In the genomic region with DNA sequence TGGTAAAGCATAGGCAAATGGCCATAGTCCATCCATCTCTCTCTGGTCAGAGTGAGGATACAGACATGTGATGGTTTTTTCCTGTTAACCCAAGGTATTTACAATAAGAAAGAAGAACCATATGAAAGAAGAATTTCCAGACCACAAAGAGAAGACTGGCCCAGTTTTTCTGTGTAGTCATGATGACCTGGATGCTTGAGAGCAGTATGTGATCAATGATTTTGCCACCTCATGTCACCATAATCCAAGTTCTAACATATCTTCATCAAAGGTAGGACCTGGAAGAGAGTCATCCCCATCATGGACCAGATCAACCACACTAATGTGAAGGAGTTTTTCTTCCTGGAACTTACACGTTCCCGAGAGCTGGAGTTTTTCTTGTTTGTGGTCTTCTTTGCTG, we compare ENCODE assay signal across 37 cellular contexts. TPM values are rescaled to one million over a fixed set of nuclear protein-coding genes. Genes with fewer than 3 reads are reported as not detected.
"Had no signal": no experiment of that assay in that cellular context is flagged by ENCODE, and none has a peak within 500 bp of the region (broad histone marks: within the 10 kb centered on the region; RNA-seq: fewer than 3 reads in every experiment).

A gene (plus strand): TSS at position 301 of the 400 bp plus-strand sequence. CDS start 0 bp downstream, at position 301.

- H3K4me3 ChIP-seq: MG63 had no signal

- H3K36me3 ChIP-seq: MG63 had no signal

- H3K27me3 ChIP-seq: MG63 had no signal

- DNase-seq: Karpas-422, Kasumi-1, MG63, MM.1S, MV-4-11, NCI-H1048, NCI-H1092, NCI-H1092 treated with DMSO at 0.1 percent for 48 hours, NCI-H1105, NCI-H1105 treated with DMSO at 0.1 percent for 48 hours, NCI-H1417, NCI-H1417 treated with DMSO at 0.1 percent for 48 hours, NCI-H1436, NCI-H1436 treated with DMSO at 0.1 percent for 48 hours, NCI-H146, NCI-H1694, NCI-H1694 treated with DMSO at 0.1 percent for 48 hours, NCI-H187, NCI-H187 treated with DMSO at 0.1 percent for 48 hours, NCI-H1930, NCI-H2029, NCI-H2029 treated with DMSO at 0.1 percent for 48 hours, NCI-H2081, NCI-H2081 treated with DMSO at 0.1 percent for 48 hours, NCI-H2107, NCI-H2171, NCI-H2171 treated with DMSO at 0.1 percent for 48 hours, NCI-H2227 treated with DMSO at 0.1 percent for 48 hours, NCI-H226, NCI-H345, NCI-H446, NCI-H446 treated with DMSO at 0.1 percent for 48 hours, NCI-H510A had no signal

RNA-seq across cellular contexts. Expression of the gene that starts here (rescaled TPM):
- total RNA-seq: LHCN-M2, M059J, MCF 10A, NCI-H460 had no signal
